Comparison of ENCODE assay signal across 13 cellular contexts in the genomic region with DNA sequence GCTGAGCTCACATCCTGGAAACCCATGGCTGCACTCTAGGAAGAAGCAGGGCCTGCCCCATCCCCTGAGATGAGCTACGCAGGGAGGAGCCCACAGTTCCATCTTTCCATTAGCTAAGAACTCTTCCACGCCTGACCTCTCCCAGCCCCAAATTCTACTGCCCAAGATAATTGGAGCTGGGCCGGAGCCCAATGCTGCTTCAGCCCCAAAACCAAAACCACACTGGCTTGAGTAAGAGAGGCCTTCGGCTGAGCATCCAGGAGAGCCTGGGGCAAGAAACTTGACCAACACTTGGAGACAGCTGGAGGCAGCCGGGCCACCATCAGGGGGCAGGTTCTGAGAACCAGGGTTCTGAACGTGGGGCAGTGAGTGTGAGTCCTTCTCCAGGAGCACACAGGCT.
DNase-seq lines count a peak whose midpoint lies in the region; ATAC-seq and TF ChIP-seq lines count a peak whose summit lies in the region.
"Had no signal": no experiment of that assay in that cellular context is flagged by ENCODE, and none has a peak within 500 bp of the region (broad histone marks: within the 10 kb centered on the region; RNA-seq: fewer than 3 reads in every experiment).

No MANE protein-coding gene starts in this region.

- H3K4me1 Mint-ChIP-seq in activated T-helper 2 cell treated with anti-CD3 and anti-CD28 coated beads, Interferon-gamma antibody, Interleukin-2, Interleukin-4, amounts not matched to agents 10 μg/mL and 5 μg/mL and 100 μg/mL, durations not matched to agents 14 hours and 24 hours and 36 hours (ENCODE audit: low read depth), result no peaks in the 10 kb centered on the region

- H3K27me3 ChIP-seq in smooth muscle cell (ENCODE audit: low read depth), result no peaks in the 10 kb centered on the region

- WGBS in smooth muscle cell (ENCODE audit: low lambda C conversion rate), result 91% methylated on average over 6 of the region's 6 CpGs

- peak; percentile 95 for DNase-seq in AG10803 (ENCODE audit: low read depth)
- no peak for DNase-seq in choroid plexus epithelial cell (ENCODE audit: low read depth)
- peak; percentile 26 for DNase-seq in mucosa of gallbladder (ENCODE audit: low spot score)
- no peak for DNase-seq in SW480 (ENCODE audit: low spot score)
- DNase-seq in activated T-helper 2 cell treated with anti-CD3 and anti-CD28 coated beads, Interferon-gamma antibody, Interleukin-2, Interleukin-4, amounts not matched to agents 10 μg/mL and 5 μg/mL and 100 μg/mL, durations not matched to agents 14 hours and 24 hours and 36 hours (ENCODE audit: low spot score), result no peak
- no peak for DNase-seq in NCI-H345 treated with DMSO at 0.1 percent for 48 hours (lab: John Stamatoyannopoulos, UW; ENCODE audit: unreplicated experiment)
- no peak for DNase-seq in smooth muscle cell (lab: John Stamatoyannopoulos, UW; ENCODE audit: unreplicated experiment)
- DNase-seq: activated CD4-positive, alpha-beta memory T cell treated with anti-CD3 and anti-CD28 coated beads for 36 hours; endodermal cell; stimulated activated naive CD8-positive, alpha-beta T cell treated with anti-CD3 and anti-CD28 coated beads, Interleukin-15, Interleukin-2, amounts not matched to agents 100 U/mL and 50 U/mL, for 24 hours; SW 1271 had no signal

- no peak overlapping the region for H2AFZ ChIP-seq in smooth muscle cell (ENCODE audit: low read depth)

- TF ChIP-seq CTCF in AG10803 (conservative IDR thresholded peaks at IDR 0.05; ENCODE audit: low read length) (peak; percentile 44), choroid plexus epithelial cell (conservative IDR thresholded peaks at IDR 0.05; ENCODE audit: low read depth, low read length) (peak; percentile 2), smooth muscle cell (IDR thresholded peaks at IDR 0.05; ENCODE audit: borderline replicate concordance, insufficient read depth, poor library complexity, severe bottlenecking) (no peak)

- no peaks in the 10 kb centered on the region for H3K36me3 ChIP-seq in smooth muscle cell (ENCODE audit: low read depth)

- no peak overlapping the region for H3K27ac ChIP-seq in smooth muscle cell (ENCODE audit: low read depth)

- no peak overlapping the region for H3K4me3 Mint-ChIP-seq in activated T-helper 2 cell treated with anti-CD3 and anti-CD28 coated beads, Interferon-gamma antibody, Interleukin-2, Interleukin-4, amounts not matched to agents 10 μg/mL and 5 μg/mL and 100 μg/mL, durations not matched to agents 14 hours and 24 hours and 36 hours (ENCODE audit: low read depth)
- H3K4me3 Mint-ChIP-seq: activated CD4-positive, alpha-beta memory T cell treated with anti-CD3 and anti-CD28 coated beads for 36 hours; endodermal cell; neural crest cell had no signal

- H3K4me2 ChIP-seq in smooth muscle cell, result no peak overlapping the region

- ATAC-seq in HG03139 (IDR thresholded peaks at IDR 0.05; ENCODE audit: unreplicated experiment), result peak; percentile 14
- ATAC-seq: stimulated activated naive CD8-positive, alpha-beta T cell treated with anti-CD3 and anti-CD28 coated beads, Interleukin-15, Interleukin-2, amounts not matched to agents 100 U/mL and 50 U/mL, for 24 hours had no signal

- no peaks in the 10 kb centered on the region for H4K20me1 ChIP-seq in smooth muscle cell (ENCODE audit: low read depth)

- intact Hi-C loops in activated T-helper 2 cell treated with anti-CD3 and anti-CD28 coated beads, Interferon-gamma antibody, Interleukin-2, Interleukin-4, amounts not matched to agents 10 μg/mL and 5 μg/mL and 100 μg/mL, durations not matched to agents 14 hours and 24 hours and 36 hours (cut with micrococcal nuclease), result no loop called here

- H3F3A ChIP-seq in smooth muscle cell (ENCODE audit: low read depth), result no peaks in the 10 kb centered on the region

- H3K79me2 ChIP-seq in smooth muscle cell (ENCODE audit: low read depth), result no peaks in the 10 kb centered on the region

- H3K36me3 Mint-ChIP-seq in activated T-helper 2 cell treated with anti-CD3 and anti-CD28 coated beads, Interferon-gamma antibody, Interleukin-2, Interleukin-4, amounts not matched to agents 10 μg/mL and 5 μg/mL and 100 μg/mL, durations not matched to agents 14 hours and 24 hours and 36 hours (ENCODE audit: low read depth), result no peaks in the 10 kb centered on the region
- H3K36me3 Mint-ChIP-seq: activated CD4-positive, alpha-beta memory T cell treated with anti-CD3 and anti-CD28 coated beads for 36 hours had no signal

- no peaks in the 10 kb centered on the region for H3K27me3 Mint-ChIP-seq in activated T-helper 2 cell treated with anti-CD3 and anti-CD28 coated beads, Interferon-gamma antibody, Interleukin-2, Interleukin-4, amounts not matched to agents 10 μg/mL and 5 μg/mL and 100 μg/mL, durations not matched to agents 14 hours and 24 hours and 36 hours (ENCODE audit: low read depth)
- H3K27me3 Mint-ChIP-seq: activated CD4-positive, alpha-beta memory T cell treated with anti-CD3 and anti-CD28 coated beads for 36 hours had no signal

- H3K27ac Mint-ChIP-seq in activated T-helper 2 cell treated with anti-CD3 and anti-CD28 coated beads, Interferon-gamma antibody, Interleukin-2, Interleukin-4, amounts not matched to agents 10 μg/mL and 5 μg/mL and 100 μg/mL, durations not matched to agents 14 hours and 24 hours and 36 hours, result no peak overlapping the region
- H3K27ac Mint-ChIP-seq: activated CD4-positive, alpha-beta memory T cell treated with anti-CD3 and anti-CD28 coated beads for 36 hours; endodermal cell had no signal

- H3K4me3 ChIP-seq in AG10803 (ENCODE audit: low read length) (no peak overlapping the region), choroid plexus epithelial cell (ENCODE audit: low read depth, low read length) (no peak overlapping the region), smooth muscle cell (no peak overlapping the region)

- H3K4me1 ChIP-seq in smooth muscle cell (ENCODE audit: low read depth), result no peaks in the 10 kb centered on the region

- H3K9me3 Mint-ChIP-seq in activated T-helper 2 cell treated with anti-CD3 and anti-CD28 coated beads, Interferon-gamma antibody, Interleukin-2, Interleukin-4, amounts not matched to agents 10 μg/mL and 5 μg/mL and 100 μg/mL, durations not matched to agents 14 hours and 24 hours and 36 hours, result no peaks in the 10 kb centered on the region
- H3K9me3 Mint-ChIP-seq: activated CD4-positive, alpha-beta memory T cell treated with anti-CD3 and anti-CD28 coated beads for 36 hours; endodermal cell had no signal

- no peaks in the 10 kb centered on the region for H3K9me3 ChIP-seq in smooth muscle cell (replicated peaks; ENCODE audit: low read depth)

- H3K9ac ChIP-seq in smooth muscle cell (ENCODE audit: low read depth), result no peak overlapping the region

Comparison
In these comparisons a context has a peak if more than half of its experiments do, and no peak if none do; other contexts are left out.
1. DNase-seq: peak in AG10803 (single experiment) and mucosa of gallbladder (single experiment); none in choroid plexus epithelial cell (single experiment), SW480 (single experiment), activated T-helper 2 cell treated with anti-CD3 and anti-CD28 coated beads, Interferon-gamma antibody, Interleukin-2, Interleukin-4, amounts not matched to agents 10 μg/mL and 5 μg/mL and 100 μg/mL, durations not matched to agents 14 hours and 24 hours and 36 hours (single experiment), NCI-H345 treated with DMSO at 0.1 percent for 48 hours (single experiment) and smooth muscle cell (single experiment).